Comparison of ENCODE assay signal across 11 cellular contexts in genomic region chr2:99404039-99404799, GRCh38.
A peak's percentile ranks its signal among the peaks of the same experiment; 100 is the strongest.
DNase-seq lines count a peak whose midpoint lies in the region; ATAC-seq and TF ChIP-seq lines count a peak whose summit lies in the region.
"Had no signal": no experiment of that assay in that cellular context is flagged by ENCODE, and none has a peak within 500 bp of the region (broad histone marks: within the 10 kb centered on the region; RNA-seq: fewer than 3 reads in every experiment).

No MANE protein-coding gene starts in this region.

- no peaks in the 10 kb centered on the region for H4K20me1 ChIP-seq in MM.1S (ENCODE audit: insufficient read depth, low read length)

- no peak overlapping the region for H3K14ac ChIP-seq in mesenchymal stem cell (ENCODE audit: low read length in 2 of 2)

- H4K91ac ChIP-seq in mesenchymal stem cell (ENCODE audit: low read length), result no peak overlapping the region

- no peak for DNase-seq in CD8-positive, alpha-beta memory T cell
- peak; percentile 39 for DNase-seq in KBM-7
- DNase-seq in endodermal cell, result peak; percentile 67
- DNase-seq in mesenchymal stem cell, result no peak
- DNase-seq in MM.1S, result no peak
- DNase-seq in MG63, result no peak
- DNase-seq in stimulated activated CD4-positive, alpha-beta T cell treated with anti-CD3 and anti-CD28 coated beads, Interleukin-2, amount 100 ng/mL, for 48 hours, result no peak
- DNase-seq: activated effector memory CD4-positive, alpha-beta T cell treated with Interleukin-2 at 50 U/mL for 16 hours; NCI-H187 treated with DMSO at 0.1 percent for 48 hours; stomach had no signal

- H3K9ac ChIP-seq in endodermal cell (ENCODE audit: extremely low read depth, low read length, poor library complexity, severe bottlenecking) (no peak overlapping the region), mesenchymal stem cell (ENCODE audit: low read length) (no peak overlapping the region), MM.1S (ENCODE audit: low read length) (no peak overlapping the region)

- no peak overlapping the region for H3K18ac ChIP-seq in mesenchymal stem cell (ENCODE audit: low read depth in 1 of 2, low read length in 2 of 2)

- no peaks in the 10 kb centered on the region for H3K9me3 Mint-ChIP-seq in CD8-positive, alpha-beta memory T cell
- no peaks in the 10 kb centered on the region for H3K9me3 Mint-ChIP-seq in endodermal cell

- H2BK15ac ChIP-seq in mesenchymal stem cell (ENCODE audit: low read depth, poor library complexity, severe bottlenecking), result no peak overlapping the region

- no peaks in the 10 kb centered on the region for H3K4me1 ChIP-seq in CD8-positive, alpha-beta memory T cell (ENCODE audit: insufficient read depth, low read length)
- H3K4me1 ChIP-seq in endodermal cell (ENCODE audit: control insufficient read depth, insufficient read depth, low read length) (peaks cover 4% of the 10 kb centered on the region), mesenchymal stem cell (ENCODE audit: control insufficient read depth, insufficient read depth, low read depth, low read length) (peaks cover 4% of the 10 kb centered on the region), MM.1S (ENCODE audit: low read length) (no peaks in the 10 kb centered on the region)

- no peak overlapping the region for H3K4me3 Mint-ChIP-seq in CD8-positive, alpha-beta memory T cell
- H3K4me3 Mint-ChIP-seq in endodermal cell, result no peak overlapping the region

- CTCF ChIA-PET in CD8-positive, alpha-beta memory T cell (lab: Charles Lee), result no interaction called here

- H2BK120ac ChIP-seq in mesenchymal stem cell (ENCODE audit: low read depth, low read length), result no peak overlapping the region

- 86 to 90% methylated on average over 5 to 8 of the region's 8 CpGs for WGBS in endodermal cell (ENCODE audit: insufficient coverage in 1 of 2, insufficient read length in 1 of 2), 2 experiments
- WGBS in mesenchymal stem cell, result 96% methylated on average over 6 of the region's 8 CpGs

- no peaks in the 10 kb centered on the region for H3K9me3 ChIP-seq in CD8-positive, alpha-beta memory T cell (ENCODE audit: low read length)
- H3K9me3 ChIP-seq in endodermal cell (ENCODE audit: control insufficient read depth, low read length), result no peaks in the 10 kb centered on the region
- H3K9me3 ChIP-seq in mesenchymal stem cell (ENCODE audit: control insufficient read depth, low read length), result no peaks in the 10 kb centered on the region
- H3K9me3 ChIP-seq in MM.1S (replicated peaks; ENCODE audit: insufficient read depth, low read length), result no peaks in the 10 kb centered on the region
- H3K9me3 ChIP-seq in MG63, result no peaks in the 10 kb centered on the region
- H3K9me3 ChIP-seq: stomach had no signal

- H3K4me1 Mint-ChIP-seq in CD8-positive, alpha-beta memory T cell, result peaks cover 3 to 13% (median 8%) of the 10 kb centered on the region in 3 donors
- H3K4me1 Mint-ChIP-seq in endodermal cell, result peaks cover 26% of the 10 kb centered on the region

- peaks cover 11% of the 10 kb centered on the region for H3K79me1 ChIP-seq in mesenchymal stem cell (replicated peaks; ENCODE audit: low read length, poor library complexity, severe bottlenecking)

- H3K4me3 ChIP-seq in CD8-positive, alpha-beta memory T cell (ENCODE audit: low read length), result no peak overlapping the region
- no peak overlapping the region for H3K4me3 ChIP-seq in endodermal cell (ENCODE audit: low read length)
- H3K4me3 ChIP-seq in mesenchymal stem cell (ENCODE audit: insufficient read depth in 1 of 2, low read depth in 1 of 2, low read length in 2 of 2), result no peak overlapping the region
- H3K4me3 ChIP-seq in MM.1S (ENCODE audit: low read length), result no peak overlapping the region
- no peak overlapping the region for H3K4me3 ChIP-seq in MG63
- H3K4me3 ChIP-seq: stomach had no signal

- H3K23ac ChIP-seq in mesenchymal stem cell (ENCODE audit: low read length in 2 of 2), result no peak overlapping the region

- no peak overlapping the region for H2AK5ac ChIP-seq in mesenchymal stem cell (ENCODE audit: low read length, severe bottlenecking)

- in situ Hi-C loops in KBM-7 (cut with MboI; ENCODE audit: low pct_unique_long_range_greater_than_20kb, low sequenced_read_pairs), result no loop called here

- H3K4ac ChIP-seq in mesenchymal stem cell (ENCODE audit: low read depth in 1 of 2, low read length in 2 of 2), result no peak overlapping the region

- H2AFZ ChIP-seq in mesenchymal stem cell (ENCODE audit: low read depth, low read length), result no peak overlapping the region
- no peak overlapping the region for H2AFZ ChIP-seq in MM.1S (ENCODE audit: low read length)

- POLR2A ChIA-PET in CD8-positive, alpha-beta memory T cell (lab: Charles Lee), result no interaction called here

- no peak overlapping the region for H3K4me2 ChIP-seq in mesenchymal stem cell (ENCODE audit: low read length, poor library complexity, severe bottlenecking)
- H3K4me2 ChIP-seq in MM.1S (ENCODE audit: low read depth, low read length), result no peak overlapping the region

- no peaks in the 10 kb centered on the region for H3K9me2 ChIP-seq in MM.1S (replicated peaks; ENCODE audit: insufficient read depth, low read length)

- H3F3A ChIP-seq in MM.1S (ENCODE audit: insufficient read depth, low read length), result no peaks in the 10 kb centered on the region

- H3K27ac ChIP-seq in CD8-positive, alpha-beta memory T cell (ENCODE audit: low read depth, low read length), result no peak overlapping the region
- H3K27ac ChIP-seq in endodermal cell (ENCODE audit: low read depth, low read length), result no peak overlapping the region
- peak overlapping the region; percentile 4 for H3K27ac ChIP-seq in mesenchymal stem cell (ENCODE audit: low read length, poor library complexity, severe bottlenecking)
- H3K27ac ChIP-seq in MM.1S (ENCODE audit: low read length), result no peak overlapping the region

- H3K79me2 ChIP-seq in MM.1S (ENCODE audit: low read length), result no peaks in the 10 kb centered on the region

- no peak overlapping the region for H2BK5ac ChIP-seq in mesenchymal stem cell (ENCODE audit: low read depth, low read length, poor library complexity, severe bottlenecking)

- peaks cover 22% of the 10 kb centered on the region for H3K36me3 ChIP-seq in CD8-positive, alpha-beta memory T cell (ENCODE audit: insufficient read depth, low read length)
- H3K36me3 ChIP-seq in endodermal cell (ENCODE audit: control insufficient read depth, insufficient read depth, low read length) (peaks cover 88% of the 10 kb centered on the region), mesenchymal stem cell (ENCODE audit: control insufficient read depth in 1 of 2, insufficient read depth in 2 of 2, low read depth in 1 of 2, low read length in 2 of 2) (peaks cover 25 to 89% of the 10 kb centered on the region in 2 experiments), MM.1S (replicated peaks; ENCODE audit: insufficient read depth, low read length) (peaks cover 13% of the 10 kb centered on the region; the same call in 1 of the 2 replicates), MG63 (peaks cover 72% of the 10 kb centered on the region)

- H3K27me3 Mint-ChIP-seq in CD8-positive, alpha-beta memory T cell, result no peaks in the 10 kb centered on the region
- no peaks in the 10 kb centered on the region for H3K27me3 Mint-ChIP-seq in endodermal cell (ENCODE audit: insufficient read depth)

- peaks cover 1 to 83% (median 18%) of the 10 kb centered on the region in 3 donors for H3K36me3 Mint-ChIP-seq in CD8-positive, alpha-beta memory T cell
- H3K36me3 Mint-ChIP-seq in endodermal cell (ENCODE audit: low read depth), result peaks cover 72% of the 10 kb centered on the region

- no peak for TF ChIP-seq CTCF in endodermal cell (conservative IDR thresholded peaks at IDR 0.05)
- TF ChIP-seq CTCF in MM.1S (IDR thresholded peaks at IDR 0.05; ENCODE audit: low read length), result no peak

- ATAC-seq in HG03378 (IDR thresholded peaks at IDR 0.05; ENCODE audit: unreplicated experiment), result no peak

- peak overlapping the region in 5 of 8 donors; percentile 13 to 71 (median 56) for H3K27ac Mint-ChIP-seq in CD8-positive, alpha-beta memory T cell
- peak overlapping the region; percentile 52 for H3K27ac Mint-ChIP-seq in endodermal cell

- H2BK12ac ChIP-seq in mesenchymal stem cell (ENCODE audit: low read length in 2 of 2), result no peak overlapping the region

- no peaks in the 10 kb centered on the region for H3K27me3 ChIP-seq in CD8-positive, alpha-beta memory T cell (ENCODE audit: insufficient read depth, low read length, poor library complexity, severe bottlenecking)
- H3K27me3 ChIP-seq in endodermal cell (ENCODE audit: control insufficient read depth, insufficient read depth, low read length, poor library complexity, severe bottlenecking), result no peaks in the 10 kb centered on the region
- no peaks in the 10 kb centered on the region for H3K27me3 ChIP-seq in mesenchymal stem cell (ENCODE audit: control insufficient read depth in 1 of 2, insufficient read depth in 1 of 2, low read length in 2 of 2)
- H3K27me3 ChIP-seq in MM.1S (replicated peaks; ENCODE audit: insufficient read depth, low read length), result no peaks in the 10 kb centered on the region
- H3K27me3 ChIP-seq in MG63, result no peaks in the 10 kb centered on the region
- H3K27me3 ChIP-seq: stomach had no signal

- no peak overlapping the region for H4K8ac ChIP-seq in mesenchymal stem cell (ENCODE audit: low read length)

Comparison
In these comparisons a context has a peak if more than half of its experiments do, and no peak if none do; other contexts are left out.
1. DNase-seq: peak in KBM-7 (single experiment) and endodermal cell (single experiment); none in CD8-positive, alpha-beta memory T cell (0 of 5), mesenchymal stem cell (single experiment), MM.1S (single experiment), MG63 (single experiment) and stimulated activated CD4-positive, alpha-beta T cell treated with anti-CD3 and anti-CD28 coated beads, Interleukin-2, amount 100 ng/mL, for 48 hours (0 of 2).